17 cellular contexts compared by ENCODE assay signal in the genomic region with DNA sequence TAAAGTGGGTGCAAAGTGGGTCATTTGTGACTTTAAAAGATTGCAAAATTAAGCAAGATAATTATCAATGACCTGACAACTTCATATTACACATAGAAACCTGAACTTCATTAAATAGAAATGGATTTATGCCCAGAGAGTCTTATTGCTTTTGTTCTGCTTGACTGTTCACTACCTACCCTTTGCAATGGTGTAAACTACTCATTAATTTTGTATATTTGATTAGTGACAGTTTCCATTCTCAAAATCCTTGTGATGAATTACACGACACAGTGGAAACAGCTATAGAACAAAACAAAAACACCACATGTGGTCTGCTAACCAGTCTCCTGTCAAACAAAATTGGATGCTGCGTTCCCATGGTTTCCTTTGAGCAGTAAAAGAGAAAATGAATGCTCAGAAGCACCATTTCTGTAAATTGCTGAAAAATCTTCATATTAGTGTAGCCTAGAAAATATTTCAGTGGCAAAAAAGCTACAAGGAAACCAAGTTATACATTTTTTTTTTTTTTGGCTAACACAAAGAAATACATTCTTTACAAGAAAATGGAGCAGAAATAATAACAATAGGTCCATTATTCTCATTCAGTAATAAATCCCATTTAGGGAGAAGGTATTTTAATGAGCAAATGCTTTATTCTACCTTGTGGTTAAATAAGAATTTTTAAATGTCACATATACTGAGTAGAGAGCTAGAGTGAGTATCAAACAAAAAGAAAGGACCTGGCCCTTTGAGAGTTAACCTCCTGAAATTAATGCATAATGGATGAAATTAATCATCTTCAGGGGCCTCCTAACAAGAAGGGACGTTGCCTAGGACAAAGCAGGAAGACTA.
DNase-seq lines count a peak whose midpoint lies in the region; ATAC-seq lines count a peak whose summit lies in the region.
"Had no signal": no experiment of that assay in that cellular context is flagged by ENCODE, and none has a peak within 500 bp of the region (broad histone marks: within the 10 kb centered on the region; RNA-seq: fewer than 3 reads in every experiment).

No MANE protein-coding gene starts in this region.

- in situ Hi-C loops in SK-MEL-5 (cut with HindIII; ENCODE audit: low pct_unique_long_range_greater_than_20kb, low sequenced_read_pairs): no loop called here

- DNase-seq in Daoy (ENCODE audit: low read depth) (peak; percentile 3), NCI-H1930 (lab: John Stamatoyannopoulos, UW) (peak; percentile 74 to 77), SK-MEL-5 (ENCODE audit: low read depth, low spot score) (peak; percentile 8), medulla oblongata (ENCODE audit: extremely low spot score) (peak; percentile 11), kidney glomerular epithelial cell (lab: John Stamatoyannopoulos, UW) (no peak)
- DNase-seq: activated CD4-positive, alpha-beta T cell treated with anti-CD3 and anti-CD28 coated beads for 48 hours; activated T-cell treated with anti-CD3 and anti-CD28 coated beads, Interleukin-2, amount 50 U/mL, for 24 hours; naive B cell; NCI-H2171 treated with DMSO at 0.1 percent for 48 hours; right cardiac atrium; T-helper 17 cell; upper lobe of right lung had no signal

- no peak for ATAC-seq in GM18870 (IDR thresholded peaks at IDR 0.05; ENCODE audit: unreplicated experiment)
- ATAC-seq in GM21737 (IDR thresholded peaks at IDR 0.05; ENCODE audit: unreplicated experiment): no peak
- no peak for ATAC-seq in HG03520 (IDR thresholded peaks at IDR 0.05; ENCODE audit: unreplicated experiment)
- ATAC-seq: K562; stimulated activated memory B cell treated with anti-CD40 and anti-IgM and Interleukin-4, amounts not matched to agents 10 μg/mL and 1 μg/mL and 100 μg/mL, for 72 hours; T-helper 17 cell had no signal
